In genomic region chr2:197276156-197276555, GRCh38 we compare ENCODE assay signal across 26 cellular contexts.
"Had no signal": no experiment of that assay in that cellular context is flagged by ENCODE, and none has a peak within 500 bp of the region (broad histone marks: within the 10 kb centered on the region; RNA-seq: fewer than 3 reads in every experiment).

No MANE protein-coding gene starts in this region.

- H3K27ac Mint-ChIP-seq: activated CD4-positive, alpha-beta memory T cell treated with anti-CD3 and anti-CD28 coated beads, Interleukin-2, amount 10 ng/mL, durations not matched to agents 7 days and 5 days had no signal

- H3K9me3 Mint-ChIP-seq: activated CD4-positive, alpha-beta memory T cell treated with anti-CD3 and anti-CD28 coated beads, Interleukin-2, amount 10 ng/mL, durations not matched to agents 7 days and 5 days; activated naive CD4-positive, alpha-beta T cell treated with anti-CD3 and anti-CD28 coated beads for 36 hours; activated T-helper 17 cell treated with anti-CD3 and anti-CD28 coated beads, Interleukin-2, amount 50 U/mL, for 72 hours; brain had no signal

- H3K4me3 ChIP-seq: cardiac muscle cell had no signal

- H3K36me3 Mint-ChIP-seq: brain had no signal

- DNase-seq: activated CD4-positive, alpha-beta memory T cell treated with anti-CD3 and anti-CD28 coated beads, Interleukin-2, amount 10 ng/mL, durations not matched to agents 7 days and 5 days; activated CD4-positive, alpha-beta T cell treated with anti-CD3 and anti-CD28 coated beads for 36 hours; activated CD4-positive, alpha-beta T cell treated with anti-CD3 and anti-CD28 coated beads, Interleukin-2, amount 50 U/mL, for 1 hour; activated CD4-positive, CD25-positive, alpha-beta regulatory T cell; activated gamma-delta T cell; activated naive CD4-positive, alpha-beta T cell treated with anti-CD3 and anti-CD28 coated beads for 36 hours; activated T-cell treated with anti-CD3 and anti-CD28 coated beads for 4 hours; activated T-cell treated with anti-CD3 and anti-CD28 coated beads, Interleukin-2, amount 50 U/mL, for 48 hours; amygdala; KBM-7; NCI-H1048; NCI-H146; NCI-H187 treated with DMSO at 0.1 percent for 48 hours; NCI-H2081 treated with DMSO at 0.1 percent for 48 hours; NCI-H446; NCI-H524; PC-3; SHP77 treated with DMSO at 0.1 percent for 48 hours; T-helper 2 cell; T1000 had no signal

- H3K4me3 Mint-ChIP-seq: activated CD4-positive, alpha-beta memory T cell treated with anti-CD3 and anti-CD28 coated beads, Interleukin-2, amount 10 ng/mL, durations not matched to agents 7 days and 5 days; activated CD4-positive, alpha-beta T cell treated with anti-CD3 and anti-CD28 coated beads for 36 hours; activated naive CD4-positive, alpha-beta T cell treated with anti-CD3 and anti-CD28 coated beads for 36 hours; activated naive CD8-positive, alpha-beta T cell; brain had no signal

- FAIRE-seq: astrocyte had no signal

- H3K27me3 Mint-ChIP-seq: activated CD4-positive, alpha-beta memory T cell treated with anti-CD3 and anti-CD28 coated beads, Interleukin-2, amount 10 ng/mL, durations not matched to agents 7 days and 5 days; activated CD4-positive, alpha-beta T cell treated with anti-CD3 and anti-CD28 coated beads for 36 hours; activated naive CD8-positive, alpha-beta T cell; activated T-helper 17 cell treated with anti-CD3 and anti-CD28 coated beads, Interleukin-2, amount 50 U/mL, for 72 hours; brain had no signal

- ATAC-seq: activated CD4-positive, alpha-beta T cell treated with anti-CD3 and anti-CD28 coated beads for 36 hours; activated T-helper 17 cell treated with anti-CD3 and anti-CD28 coated beads, Interleukin-2, amount 50 U/mL, for 72 hours; PC-3 had no signal

- H3K36me3 ChIP-seq: cardiac muscle cell had no signal

- H3K27me3 ChIP-seq: cardiac muscle cell had no signal

- H3K27ac ChIP-seq: cardiac muscle cell, VCaP had no signal
